1 cellular context compared by ENCODE assay signal in genomic region chr17:58369214-58370031, GRCh38.
A peak's percentile ranks its signal among the peaks of the same experiment; 100 is the strongest.
TF ChIP-seq lines count a peak whose summit lies in the region.

No MANE protein-coding gene starts in this region.

TF ChIP-seq in HepG2, 621 proteins besides CTCF, POLR2A, EP300 and RAD21 (continued from another document and continues in another):
- TF ChIP-seq PHF5A (CRISPR knock-in tag; IDR thresholded peaks at IDR 0.05; ENCODE audit: low read depth, unreplicated experiment) (peak; percentile 45), SALL1 (CRISPR knock-in tag; IDR thresholded peaks at IDR 0.05) (peak; percentile 62), ZNF7 (CRISPR knock-in tag; IDR thresholded peaks at IDR 0.05) (no peak), MEIS1 (CRISPR knock-in tag; IDR thresholded peaks at IDR 0.05; ENCODE audit: borderline replicate concordance) (peak; percentile 90; the same call in 1 of the 2 replicates), CENPT (CRISPR knock-in tag; IDR thresholded peaks at IDR 0.05; ENCODE audit: low read depth) (no peak), HMGXB3 (CRISPR knock-in tag; IDR thresholded peaks at IDR 0.05; ENCODE audit: borderline replicate concordance) (no peak), ZFP37 (CRISPR knock-in tag; IDR thresholded peaks at IDR 0.05; ENCODE audit: borderline replicate concordance) (no peak), CEBPG (CRISPR knock-in tag; IDR thresholded peaks at IDR 0.05) (peak; percentile 69), ATF3 (CRISPR knock-in tag; IDR thresholded peaks at IDR 0.05) (no peak), BRD4 (CRISPR knock-in tag; IDR thresholded peaks at IDR 0.05) (peak; percentile 66; the same call in 1 of the 2 replicates), THYN1 (CRISPR knock-in tag; IDR thresholded peaks at IDR 0.05; ENCODE audit: borderline replicate concordance, low read depth) (no peak), ZNF788 (CRISPR knock-in tag; IDR thresholded peaks at IDR 0.05; ENCODE audit: borderline replicate concordance) (no peak; the same call in 1 of the 2 replicates), ATAD3A (CRISPR knock-in tag; IDR thresholded peaks at IDR 0.05) (no peak), SOX5 (CRISPR knock-in tag; IDR thresholded peaks at IDR 0.05; ENCODE audit: borderline replicate concordance) (peak; percentile 96), ELF3 (CRISPR knock-in tag; IDR thresholded peaks at IDR 0.05) (0 out of 2 replicates have a peak, but pooled peaks have one; percentile 28), ZNF709 (CRISPR knock-in tag; IDR thresholded peaks at IDR 0.05) (no peak; the same call in 1 of the 2 replicates), MED8 (CRISPR knock-in tag; IDR thresholded peaks at IDR 0.05; ENCODE audit: insufficient replicate concordance) (no peak), ATF7 (IDR thresholded peaks at IDR 0.05) (peak; percentile 66), ATF7 (CRISPR knock-in tag; IDR thresholded peaks at IDR 0.05) (no peak), ZNF30 (CRISPR knock-in tag; IDR thresholded peaks at IDR 0.05) (no peak), DMAP1 (CRISPR knock-in tag; IDR thresholded peaks at IDR 0.05) (peak; percentile 68), SRSF9 (IDR thresholded peaks at IDR 0.05; ENCODE audit: borderline replicate concordance, insufficient read depth, low read depth, low read length, poor library complexity, severe bottlenecking) (no peak), BCLAF1 (IDR thresholded peaks at IDR 0.05) (no peak), WIZ (CRISPR knock-in tag; IDR thresholded peaks at IDR 0.05) (no peak), MIXL1 (CRISPR knock-in tag; IDR thresholded peaks at IDR 0.05) (peak; percentile 60; the same call in 1 of the 2 replicates), ZNF569 (CRISPR knock-in tag; IDR thresholded peaks at IDR 0.05; ENCODE audit: borderline replicate concordance) (no peak), ZNF629 (CRISPR knock-in tag; conservative IDR thresholded peaks at IDR 0.05) (no peak), THAP11 (CRISPR knock-in tag; IDR thresholded peaks at IDR 0.05) (no peak; the same call in 1 of the 2 replicates), ZNF841 (CRISPR knock-in tag; IDR thresholded peaks at IDR 0.05; ENCODE audit: borderline replicate concordance) (no peak), ZBTB10 (CRISPR knock-in tag; IDR thresholded peaks at IDR 0.05; ENCODE audit: borderline replicate concordance) (no peak), MYNN (CRISPR knock-in tag; IDR thresholded peaks at IDR 0.05; ENCODE audit: low read depth) (no peak), ZNF670 (CRISPR knock-in tag; IDR thresholded peaks at IDR 0.05; ENCODE audit: borderline replicate concordance) (no peak), HOMEZ (CRISPR knock-in tag; IDR thresholded peaks at IDR 0.05; ENCODE audit: low read depth) (no peak; the same call in 1 of the 2 replicates), GABPA (IDR thresholded peaks at IDR 0.05; ENCODE audit: low read depth, low read length) (no peak), GABPA (CRISPR knock-in tag; IDR thresholded peaks at IDR 0.05; ENCODE audit: low read depth) (no peak), MAFF (IDR thresholded peaks at IDR 0.05; ENCODE audit: low read depth, low read length) (peak; percentile 30), MXD3 (CRISPR knock-in tag; IDR thresholded peaks at IDR 0.05) (no peak), REXO4 (CRISPR knock-in tag; IDR thresholded peaks at IDR 0.05; ENCODE audit: borderline replicate concordance) (no peak), GTF2F1 (IDR thresholded peaks at IDR 0.05; ENCODE audit: low read length) (no peak), ZNF775 (CRISPR knock-in tag; IDR thresholded peaks at IDR 0.05; ENCODE audit: borderline replicate concordance) (0 out of 2 replicates have a peak, but pooled peaks have one; percentile 54), CCAR2 (optimal IDR thresholded peaks at IDR 0.05; ENCODE audit: low read depth, low read length) (no peak), CSRNP2 (CRISPR knock-in tag; conservative IDR thresholded peaks at IDR 0.05; ENCODE audit: low read depth) (no peak), HNRNPUL1 (IDR thresholded peaks at IDR 0.05; ENCODE audit: low read depth, low read length) (no peak)
- TF ChIP-seq, protein P1, sequence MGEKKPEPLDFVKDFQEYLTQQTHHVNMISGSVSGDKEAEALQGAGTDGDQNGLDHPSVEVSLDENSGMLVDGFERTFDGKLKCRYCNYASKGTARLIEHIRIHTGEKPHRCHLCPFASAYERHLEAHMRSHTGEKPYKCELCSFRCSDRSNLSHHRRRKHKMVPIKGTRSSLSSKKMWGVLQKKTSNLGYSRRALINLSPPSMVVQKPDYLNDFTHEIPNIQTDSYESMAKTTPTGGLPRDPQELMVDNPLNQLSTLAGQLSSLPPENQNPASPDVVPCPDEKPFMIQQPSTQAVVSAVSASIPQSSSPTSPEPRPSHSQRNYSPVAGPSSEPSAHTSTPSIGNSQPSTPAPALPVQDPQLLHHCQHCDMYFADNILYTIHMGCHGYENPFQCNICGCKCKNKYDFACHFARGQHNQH (CRISPR knock-in tag; IDR thresholded peaks at IDR 0.05) = no peak
- TF ChIP-seq, protein P2, sequence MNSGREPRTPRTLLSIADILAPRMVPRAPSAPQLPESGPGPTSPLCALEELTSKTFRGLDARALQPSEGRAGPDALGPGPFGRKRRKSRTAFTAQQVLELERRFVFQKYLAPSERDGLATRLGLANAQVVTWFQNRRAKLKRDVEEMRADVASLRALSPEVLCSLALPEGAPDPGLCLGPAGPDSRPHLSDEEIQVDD (CRISPR knock-in tag; IDR thresholded peaks at IDR 0.05; ENCODE audit: borderline replicate concordance) = no peak
- TF ChIP-seq, protein P3, sequence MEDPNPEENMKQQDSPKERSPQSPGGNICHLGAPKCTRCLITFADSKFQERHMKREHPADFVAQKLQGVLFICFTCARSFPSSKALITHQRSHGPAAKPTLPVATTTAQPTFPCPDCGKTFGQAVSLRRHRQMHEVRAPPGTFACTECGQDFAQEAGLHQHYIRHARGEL (CRISPR knock-in tag; IDR thresholded peaks at IDR 0.05) = no peak
- TF ChIP-seq, protein P4, sequence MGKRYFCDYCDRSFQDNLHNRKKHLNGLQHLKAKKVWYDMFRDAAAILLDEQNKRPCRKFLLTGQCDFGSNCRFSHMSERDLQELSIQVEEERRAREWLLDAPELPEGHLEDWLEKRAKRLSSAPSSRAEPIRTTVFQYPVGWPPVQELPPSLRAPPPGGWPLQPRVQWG (CRISPR knock-in tag; IDR thresholded peaks at IDR 0.05; ENCODE audit: borderline replicate concordance, low read depth) = no peak
- TF ChIP-seq, protein P5, sequence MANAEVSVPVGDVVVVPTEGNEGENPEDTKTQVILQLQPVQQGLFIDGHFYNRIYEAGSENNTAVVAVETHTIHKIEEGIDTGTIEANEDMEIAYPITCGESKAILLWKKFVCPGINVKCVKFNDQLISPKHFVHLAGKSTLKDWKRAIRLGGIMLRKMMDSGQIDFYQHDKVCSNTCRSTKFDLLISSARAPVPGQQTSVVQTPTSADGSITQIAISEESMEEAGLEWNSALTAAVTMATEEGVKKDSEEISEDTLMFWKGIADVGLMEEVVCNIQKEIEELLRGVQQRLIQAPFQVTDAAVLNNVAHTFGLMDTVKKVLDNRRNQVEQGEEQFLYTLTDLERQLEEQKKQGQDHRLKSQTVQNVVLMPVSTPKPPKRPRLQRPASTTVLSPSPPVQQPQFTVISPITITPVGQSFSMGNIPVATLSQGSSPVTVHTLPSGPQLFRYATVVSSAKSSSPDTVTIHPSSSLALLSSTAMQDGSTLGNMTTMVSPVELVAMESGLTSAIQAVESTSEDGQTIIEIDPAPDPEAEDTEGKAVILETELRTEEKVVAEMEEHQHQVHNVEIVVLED (CRISPR knock-in tag; IDR thresholded peaks at IDR 0.05; ENCODE audit: borderline replicate concordance) = peak; percentile 58; the same call in 1 of the 2 replicates
